ENCODE assay signal across 18 cellular contexts in genomic region chr13:102236830-102237621, GRCh38.
DNase-seq lines count a peak whose midpoint lies in the region; ATAC-seq, FAIRE-seq and TF ChIP-seq lines count a peak whose summit lies in the region.
"Had no signal": no experiment of that assay in that cellular context is flagged by ENCODE, and none has a peak within 500 bp of the region (broad histone marks: within the 10 kb centered on the region; RNA-seq: fewer than 3 reads in every experiment).

No MANE protein-coding gene starts in this region.

- H3K27ac ChIP-seq in GM23338 (ENCODE audit: low read depth) (no peak overlapping the region), neuronal stem cell (replicated peaks; ENCODE audit: low read length) (no peak overlapping the region), small intestine (ENCODE audit: low read depth in 1 of 2, low read length in 1 of 2) (no peak overlapping the region)
- H3K27ac ChIP-seq: RWPE1 had no signal

- no peaks in the 10 kb centered on the region for H4K20me1 ChIP-seq in GM23338 (replicated peaks; ENCODE audit: insufficient read depth)

- H3K27me3 ChIP-seq in GM23338 (ENCODE audit: insufficient read depth) = no peaks in the 10 kb centered on the region
- no peaks in the 10 kb centered on the region for H3K27me3 ChIP-seq in neuronal stem cell (ENCODE audit: control insufficient read depth in 3 of 3, insufficient read depth in 3 of 3, low read depth in 1 of 3, low read length in 3 of 3)
- H3K27me3 ChIP-seq in small intestine (ENCODE audit: control insufficient read depth in 2 of 2, insufficient read depth in 2 of 2, low read length in 2 of 2) = no peaks in the 10 kb centered on the region

- WGBS in neuronal stem cell (ENCODE audit: extremely low coverage in 2 of 2, insufficient read length in 2 of 2, insufficient replicate concordance in 1 of 2), 2 donors = no CpG with 5 or more reads among the region's 14 CpGs
- 63 to 72% (median 72%) methylated on average over 14 of the region's 14 CpGs for WGBS in small intestine, 3 donors

- H3K36me3 ChIP-seq in GM23338 (ENCODE audit: insufficient read depth) = no peaks in the 10 kb centered on the region
- H3K36me3 ChIP-seq in neuronal stem cell (replicated peaks in 1 of 2; ENCODE audit: control insufficient read depth in 2 of 2, insufficient read depth in 2 of 2, low read length in 2 of 2) = no peaks in the 10 kb centered on the region
- H3K36me3 ChIP-seq in small intestine (ENCODE audit: control insufficient read depth in 2 of 2, insufficient read depth in 2 of 2, low read length in 2 of 2) = no peaks in the 10 kb centered on the region
- H3K36me3 ChIP-seq: HAP-1 had no signal

- H3K4me2 ChIP-seq in GM23338 (no peak overlapping the region), neuronal stem cell (ENCODE audit: insufficient read depth, low read length, poor library complexity, severe bottlenecking) (no peak overlapping the region)

- no peak overlapping the region for H4K91ac ChIP-seq in neuronal stem cell (ENCODE audit: low read depth, low read length, poor library complexity)

- H3K23ac ChIP-seq in neuronal stem cell (ENCODE audit: low read depth, low read length, poor library complexity) = no peak overlapping the region

- no peak overlapping the region for H2AK5ac ChIP-seq in neuronal stem cell (ENCODE audit: low read depth, low read length)

- H3K9me3 ChIP-seq in neuronal stem cell (replicated peaks in 1 of 2; ENCODE audit: control insufficient read depth in 2 of 2, insufficient read depth in 1 of 2, low read depth in 1 of 2, low read length in 2 of 2) (no peaks in the 10 kb centered on the region), small intestine (ENCODE audit: control insufficient read depth, low read depth) (no peaks in the 10 kb centered on the region)
- H3K9me3 ChIP-seq: HAP-1 had no signal

- H2BK12ac ChIP-seq in neuronal stem cell (ENCODE audit: low read length) = no peak overlapping the region

- no peak overlapping the region for H2BK5ac ChIP-seq in neuronal stem cell (ENCODE audit: low read length)

- no peak for TF ChIP-seq CTCF in GM23338 (conservative IDR thresholded peaks at IDR 0.05; ENCODE audit: low read depth in 2 of 2)

- H3K36me3 Mint-ChIP-seq in GM23338 (ENCODE audit: low read depth) = no peaks in the 10 kb centered on the region; the same call in 2 of the 3 replicates
- H3K36me3 Mint-ChIP-seq: CD4-positive, alpha-beta memory T cell had no signal

- no peak overlapping the region for H2AFZ ChIP-seq in GM23338
- H2AFZ ChIP-seq in neuronal stem cell (ENCODE audit: low read length) = no peak overlapping the region

- H3K4me1 Mint-ChIP-seq in GM23338 = peaks cover 24% of the 10 kb centered on the region
- H3K4me1 Mint-ChIP-seq: B cell; CD4-positive, alpha-beta memory T cell had no signal

- H3K14ac ChIP-seq in neuronal stem cell (ENCODE audit: low read length) = no peak overlapping the region

- H3K27ac Mint-ChIP-seq in GM23338 = no peak overlapping the region; the same call in 1 of the 2 replicates
- H3K27ac Mint-ChIP-seq: B cell; CD4-positive, alpha-beta memory T cell had no signal

- no peak overlapping the region for H3K9ac ChIP-seq in neuronal stem cell (ENCODE audit: low read depth, low read length, poor library complexity)

- ATAC-seq in GM23338 = peak; percentile 58
- no peak for ATAC-seq in HG02973 (IDR thresholded peaks at IDR 0.05; ENCODE audit: unreplicated experiment)

- no peaks in the 10 kb centered on the region for H3K79me2 ChIP-seq in GM23338 (replicated peaks; ENCODE audit: insufficient read depth)

- H3K4ac ChIP-seq in neuronal stem cell (ENCODE audit: low read length) = no peak overlapping the region

- no peaks in the 10 kb centered on the region for H3K27me3 Mint-ChIP-seq in GM23338 (ENCODE audit: insufficient read depth, low read depth, poor library complexity)
- H3K27me3 Mint-ChIP-seq: B cell had no signal

- H3K4me3 Mint-ChIP-seq in GM23338 = no peak overlapping the region
- H3K4me3 Mint-ChIP-seq: B cell; CD4-positive, alpha-beta memory T cell had no signal

- H2BK120ac ChIP-seq in neuronal stem cell (ENCODE audit: low read depth, low read length) = no peak overlapping the region

- H3K4me3 ChIP-seq in GM23338 (no peak overlapping the region), neuronal stem cell (ENCODE audit: low read length in 2 of 2) (no peak overlapping the region), small intestine (ENCODE audit: low read depth in 1 of 2, low read length in 2 of 2) (no peak overlapping the region)
- H3K4me3 ChIP-seq: HAP-1 had no signal

- no peak overlapping the region for H4K8ac ChIP-seq in neuronal stem cell (ENCODE audit: low read depth, low read length)

- no peak overlapping the region for H2BK15ac ChIP-seq in neuronal stem cell (ENCODE audit: low read length)

- H3K9me2 ChIP-seq in GM23338 (ENCODE audit: insufficient read depth) = peaks cover 4% of the 10 kb centered on the region; the same call in 1 of the 2 replicates

- no peaks in the 10 kb centered on the region for H3K79me1 ChIP-seq in neuronal stem cell (ENCODE audit: low read depth, low read length)

- DNase-seq in GM23338 (ENCODE audit: low spot score) (no peak), NCI-H69 (lab: John Stamatoyannopoulos, UW) (peak; percentile 89), cerebellum (ENCODE audit: low spot score) (peak; percentile 44), neuronal stem cell (ENCODE audit: low spot score) (no peak), NCI-H1092 (lab: John Stamatoyannopoulos, UW) (no peak), small intestine (no peak)
- DNase-seq: ACHN; CD4-positive, alpha-beta memory T cell; EL; IMR-90; Kasumi-1; NCI-H1436; NCI-H510A; NK-92 treated with Interleukin-12 subunit alpha and Interleukin-12 subunit beta, amount 100 ng/mL, for 24 hours had no signal

- peak overlapping the region; percentile 52 for H3K18ac ChIP-seq in neuronal stem cell (ENCODE audit: low read length)

- H3F3A ChIP-seq in GM23338 (replicated peaks; ENCODE audit: low read depth) = no peaks in the 10 kb centered on the region

- no peak for FAIRE-seq in small intestine (lab: Jason Lieb, UNC)

- H3K4me1 ChIP-seq in GM23338 (ENCODE audit: insufficient read depth) = no peaks in the 10 kb centered on the region; the same call in none of the 2 replicates
- peaks cover 1 to 2% of the 10 kb centered on the region in 2 donors for H3K4me1 ChIP-seq in neuronal stem cell (ENCODE audit: control insufficient read depth in 2 of 2, insufficient read depth in 1 of 2, low read depth in 1 of 2, low read length in 2 of 2)
- H3K4me1 ChIP-seq in small intestine (ENCODE audit: control insufficient read depth in 2 of 2, insufficient read depth in 1 of 2, low read depth in 1 of 2, low read length in 1 of 2) = no peaks in the 10 kb centered on the region
- H3K4me1 ChIP-seq: HAP-1 had no signal

- H3K9me3 Mint-ChIP-seq in GM23338 = no peaks in the 10 kb centered on the region
- H3K9me3 Mint-ChIP-seq: CD4-positive, alpha-beta memory T cell had no signal

TF ChIP-seq in GM23338, 12 proteins besides CTCF, POLR2A, EP300 and RAD21 (continues in another document):
- TF ChIP-seq STAT1 (IDR thresholded peaks at IDR 0.05; ENCODE audit: unreplicated experiment) (no peak), ZNF114 (CRISPR knock-in tag; IDR thresholded peaks at IDR 0.05) (no peak)

Comparison
In these comparisons a context has a peak if more than half of its experiments do, and no peak if none do; other contexts are left out.
1. DNase-seq: peak in NCI-H69 (single experiment) and cerebellum (single experiment); none in GM23338 (single experiment), neuronal stem cell (single experiment), NCI-H1092 (single experiment) and small intestine (single experiment).